8 cellular contexts compared by ENCODE assay signal in the genomic region with DNA sequence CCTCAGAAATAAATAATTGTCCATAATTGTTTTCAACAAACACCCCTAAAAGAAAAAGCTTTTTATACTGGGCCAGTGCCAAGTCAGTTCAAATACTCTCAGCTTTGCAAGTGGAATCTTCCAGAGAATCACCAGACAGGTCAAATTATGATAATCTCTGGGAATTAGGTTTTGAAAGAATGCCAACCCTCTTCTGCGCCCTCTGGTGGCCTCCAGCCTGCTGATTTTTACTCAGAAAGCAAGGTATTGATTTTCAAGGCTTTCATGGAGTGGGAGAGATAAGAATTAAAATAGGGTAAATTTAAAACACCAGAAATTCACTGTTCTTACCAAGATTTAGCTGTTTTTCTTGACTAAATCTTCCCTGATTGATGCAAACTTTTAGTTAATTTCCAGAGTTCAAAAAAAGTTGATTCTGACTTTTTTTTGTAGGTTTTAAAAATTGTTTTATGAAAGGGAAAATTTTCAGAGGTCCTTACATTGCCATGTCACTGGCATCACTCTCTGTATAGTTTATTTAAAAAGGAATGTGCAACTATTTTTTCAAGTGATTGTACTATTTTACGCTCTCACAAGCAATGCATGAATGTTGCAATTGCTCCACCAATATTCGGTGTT.
DNase-seq lines count a peak whose midpoint lies in the region; ATAC-seq and TF ChIP-seq lines count a peak whose summit lies in the region.

No MANE protein-coding gene starts in this region.

- no peak for TF ChIP-seq POLR2A in uterus (IDR thresholded peaks at IDR 0.05)

- POLR2A ChIA-PET in PC-9 (lab: Charles Lee; ENCODE audit: unreplicated experiment) = no interaction called here

- no peaks in the 10 kb centered on the region; the same call in 1 of the 2 replicates for H3K4me1 ChIP-seq in PC-9 (replicated peaks; ENCODE audit: insufficient read depth)
- no peaks in the 10 kb centered on the region for H3K4me1 ChIP-seq in uterus

- no peaks in the 10 kb centered on the region for H4K20me1 ChIP-seq in PC-9 (ENCODE audit: insufficient read depth)

- no peak overlapping the region for H3K4me3 ChIP-seq in PC-9
- H3K4me3 ChIP-seq in fibroblast of villous mesenchyme (ENCODE audit: low read depth, low read length) = no peak overlapping the region
- H3K4me3 ChIP-seq in uterus = no peak overlapping the region

- H3K27me3 ChIP-seq in PC-9 (ENCODE audit: insufficient read depth, low read depth) = no peaks in the 10 kb centered on the region
- no peaks in the 10 kb centered on the region for H3K27me3 ChIP-seq in uterus

- H3K4me2 ChIP-seq in PC-9 = no peak overlapping the region

- BruUV-seq in PC-9 (replicated peaks; lab: Mats Ljungman, UMichigan) = no TSS peak

- ATAC-seq in GM21515 (IDR thresholded peaks at IDR 0.05; ENCODE audit: unreplicated experiment) = no peak
- ATAC-seq in HG03442 (IDR thresholded peaks at IDR 0.05; ENCODE audit: unreplicated experiment) = no peak

- intact Hi-C loops in PC-9 (cut with micrococcal nuclease; ENCODE audit: unreplicated experiment) = no loop called here
- intact Hi-C loops in uterus (cut with DNase I; ENCODE audit: low total_unique reads) = no loop called here

- H3K9me3 ChIP-seq in PC-9 (ENCODE audit: insufficient read depth, low read depth) = peaks cover 27% of the 10 kb centered on the region
- H3K9me3 ChIP-seq in uterus = peaks cover 0 to 16% of the 10 kb centered on the region in 2 donors

- H2AFZ ChIP-seq in PC-9 = no peak overlapping the region

- DNase-seq in AG09319 (ENCODE audit: extremely low read depth, low read depth) (no peak), PC-9 (peak in 1 of 2 experiments; percentile 8), fibroblast of villous mesenchyme (ENCODE audit: low read depth) (no peak), hepatic stellate cell (ENCODE audit: low spot score) (no peak), uterus (no peak)

- peak; percentile 42 for TF ChIP-seq CTCF in AG09319 (IDR thresholded peaks at IDR 0.05; ENCODE audit: low read depth, low read length)
- TF ChIP-seq CTCF in GM12873 (IDR thresholded peaks at IDR 0.05; ENCODE audit: insufficient read depth, low read depth, low read length, missing control alignments) = peak; percentile 61
- TF ChIP-seq CTCF in PC-9 (conservative IDR thresholded peaks at IDR 0.05) = peak; percentile 78
- peak; percentile 51 for TF ChIP-seq CTCF in fibroblast of villous mesenchyme (IDR thresholded peaks at IDR 0.05; ENCODE audit: insufficient read depth, low read depth, low read length)
- peak in 1 of 4 experiments; percentile 4 for TF ChIP-seq CTCF in uterus (IDR thresholded peaks at IDR 0.05)

- no peaks in the 10 kb centered on the region for H3K36me3 ChIP-seq in PC-9 (ENCODE audit: low read depth)
- H3K36me3 ChIP-seq in uterus = no peaks in the 10 kb centered on the region

- H3F3A ChIP-seq in PC-9 (ENCODE audit: insufficient read depth, low read depth) = no peaks in the 10 kb centered on the region

- H3K27ac ChIP-seq in PC-9 (no peak overlapping the region), uterus (no peak overlapping the region)

- no peaks in the 10 kb centered on the region for H3K9me2 ChIP-seq in PC-9 (ENCODE audit: insufficient read depth)

- H3K79me2 ChIP-seq in PC-9 (ENCODE audit: low read depth) = no peaks in the 10 kb centered on the region

- CTCF ChIA-PET in PC-9 (lab: Charles Lee) = no interaction called here
